In the genomic region with DNA sequence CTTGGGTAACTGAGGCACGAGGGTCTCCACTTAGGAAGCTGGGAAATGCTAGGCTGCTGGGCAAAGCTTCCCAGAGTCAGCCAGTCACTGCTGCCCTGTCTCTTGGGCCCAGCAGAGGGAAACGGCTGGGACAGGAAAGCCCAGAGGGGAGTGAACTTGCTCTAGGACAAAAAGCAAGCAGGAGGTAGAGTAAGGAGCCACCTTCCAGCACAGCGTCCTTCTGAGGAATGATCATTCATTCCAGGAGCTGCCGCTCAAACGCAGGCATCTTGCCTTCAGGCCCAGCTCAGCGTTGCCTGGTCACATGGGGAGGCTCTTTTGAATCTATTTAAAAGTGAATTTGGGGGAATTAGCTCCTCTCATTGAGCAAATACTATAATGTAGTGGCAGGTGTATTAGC, we compare ENCODE assay signal across 12 cellular contexts.
DNase-seq lines count a peak whose midpoint lies in the region; ATAC-seq and TF ChIP-seq lines count a peak whose summit lies in the region.
"Had no signal": no experiment of that assay in that cellular context is flagged by ENCODE, and none has a peak within 500 bp of the region (broad histone marks: within the 10 kb centered on the region; RNA-seq: fewer than 3 reads in every experiment).

No MANE protein-coding gene starts in this region.

- H3K36me3 Mint-ChIP-seq in GM23338 (ENCODE audit: low read depth) (no peaks in the 10 kb centered on the region), endodermal cell (ENCODE audit: low read depth) (no peaks in the 10 kb centered on the region)

- H3K27ac ChIP-seq in GM23338 (ENCODE audit: low read depth): no peak overlapping the region
- no peak overlapping the region for H3K27ac ChIP-seq in endodermal cell (ENCODE audit: low read depth, low read length)

- ATAC-seq in GM23338 (peak; percentile 49), HG02763 (IDR thresholded peaks at IDR 0.05; ENCODE audit: unreplicated experiment) (no peak)

- TF ChIP-seq CTCF in GM23338 (conservative IDR thresholded peaks at IDR 0.05; ENCODE audit: low read depth in 2 of 2): no peak
- peak; percentile 29 for TF ChIP-seq CTCF in endodermal cell (conservative IDR thresholded peaks at IDR 0.05)

- H3K27me3 Mint-ChIP-seq in GM23338 (ENCODE audit: insufficient read depth, low read depth, poor library complexity) (peaks cover 3% of the 10 kb centered on the region), endodermal cell (ENCODE audit: insufficient read depth) (no peaks in the 10 kb centered on the region)

- no peaks in the 10 kb centered on the region for H4K20me1 ChIP-seq in GM23338 (replicated peaks; ENCODE audit: insufficient read depth)

- H3K4me3 ChIP-seq in GM23338: no peak overlapping the region
- no peak overlapping the region for H3K4me3 ChIP-seq in NT2/D1 (ENCODE audit: insufficient read length, low read depth)
- H3K4me3 ChIP-seq in endodermal cell (ENCODE audit: low read length): no peak overlapping the region

- WGBS in endodermal cell (ENCODE audit: insufficient coverage in 1 of 2, insufficient read length in 1 of 2), 2 experiments: 77 to 85% methylated on average over 2 to 6 of the region's 6 CpGs

- H3K27ac Mint-ChIP-seq in GM23338: no peak overlapping the region
- H3K27ac Mint-ChIP-seq in endodermal cell: no peak overlapping the region

- peak; percentile 18 for DNase-seq in GM23338 (ENCODE audit: low spot score)
- peak; percentile 38 for DNase-seq in NT2/D1 (ENCODE audit: low read depth, low spot score)
- no peak for DNase-seq in endodermal cell
- DNase-seq in posterior vena cava (ENCODE audit: low spot score): peak; percentile 18
- DNase-seq in SIG-M5 (lab: John Stamatoyannopoulos, UW): no peak
- DNase-seq in SKM-1 treated with dmso at 0.1 percent for 144 hours (lab: John Stamatoyannopoulos, UW; ENCODE audit: unreplicated experiment): no peak
- DNase-seq: Caco-2; CD8-positive, alpha-beta memory T cell; DND-41; GF-D8; IMR-90 had no signal

- H3K9me3 Mint-ChIP-seq in GM23338: no peaks in the 10 kb centered on the region
- H3K9me3 Mint-ChIP-seq in endodermal cell: no peaks in the 10 kb centered on the region
- H3K9me3 Mint-ChIP-seq: CD8-positive, alpha-beta memory T cell had no signal

- H3K4me1 Mint-ChIP-seq in GM23338: peaks cover 26% of the 10 kb centered on the region
- peaks cover 8% of the 10 kb centered on the region for H3K4me1 Mint-ChIP-seq in endodermal cell

- H3K4me3 Mint-ChIP-seq in GM23338 (no peak overlapping the region), endodermal cell (no peak overlapping the region)
- H3K4me3 Mint-ChIP-seq: CD8-positive, alpha-beta memory T cell had no signal

- no peaks in the 10 kb centered on the region for H3F3A ChIP-seq in GM23338 (replicated peaks; ENCODE audit: low read depth)

- H3K4me2 ChIP-seq in GM23338: no peak overlapping the region

- no peaks in the 10 kb centered on the region for H3K9me2 ChIP-seq in GM23338 (ENCODE audit: insufficient read depth)

- H3K9me3 ChIP-seq in NT2/D1 (ENCODE audit: insufficient read depth, low read length) (no peaks in the 10 kb centered on the region), endodermal cell (ENCODE audit: control insufficient read depth, low read length) (no peaks in the 10 kb centered on the region)
- H3K9me3 ChIP-seq: Caco-2 had no signal

- intact Hi-C loops in posterior vena cava (cut with DNase I): no loop called here

- H3K9ac ChIP-seq in NT2/D1 (ENCODE audit: insufficient read length, low read depth) (peak overlapping the region; percentile 6), endodermal cell (ENCODE audit: extremely low read depth, low read length, poor library complexity, severe bottlenecking) (no peak overlapping the region)

- H3K36me3 ChIP-seq in GM23338 (ENCODE audit: insufficient read depth) (no peaks in the 10 kb centered on the region), NT2/D1 (ENCODE audit: insufficient read depth, insufficient read length, low read length) (no peaks in the 10 kb centered on the region), endodermal cell (ENCODE audit: control insufficient read depth, insufficient read depth, low read length) (no peaks in the 10 kb centered on the region)

- H3K27me3 ChIP-seq in GM23338 (ENCODE audit: insufficient read depth) (no peaks in the 10 kb centered on the region), NT2/D1 (ENCODE audit: insufficient read depth, insufficient read length) (no peaks in the 10 kb centered on the region), endodermal cell (ENCODE audit: control insufficient read depth, insufficient read depth, low read length, poor library complexity, severe bottlenecking) (no peaks in the 10 kb centered on the region)

- H3K4me1 ChIP-seq in GM23338 (ENCODE audit: insufficient read depth) (no peaks in the 10 kb centered on the region), NT2/D1 (ENCODE audit: insufficient read depth, insufficient read length) (peaks cover 18% of the 10 kb centered on the region), endodermal cell (ENCODE audit: control insufficient read depth, insufficient read depth, low read length) (peaks cover 2% of the 10 kb centered on the region)
- H3K4me1 ChIP-seq: Caco-2 had no signal

- no peaks in the 10 kb centered on the region for H3K79me2 ChIP-seq in GM23338 (replicated peaks; ENCODE audit: insufficient read depth)

- H2AFZ ChIP-seq in GM23338: no peak overlapping the region

TF ChIP-seq in GM23338, 12 proteins besides CTCF, POLR2A, EP300 and RAD21 (continues in another document):
- TF ChIP-seq JUNB (IDR thresholded peaks at IDR 0.05; ENCODE audit: unreplicated experiment) (no peak), CREB1 (CRISPR knock-in tag; IDR thresholded peaks at IDR 0.05; ENCODE audit: low read depth) (no peak), NANOG (IDR thresholded peaks at IDR 0.05; ENCODE audit: borderline replicate concordance) (no peak)
- TF ChIP-seq, protein P1, sequence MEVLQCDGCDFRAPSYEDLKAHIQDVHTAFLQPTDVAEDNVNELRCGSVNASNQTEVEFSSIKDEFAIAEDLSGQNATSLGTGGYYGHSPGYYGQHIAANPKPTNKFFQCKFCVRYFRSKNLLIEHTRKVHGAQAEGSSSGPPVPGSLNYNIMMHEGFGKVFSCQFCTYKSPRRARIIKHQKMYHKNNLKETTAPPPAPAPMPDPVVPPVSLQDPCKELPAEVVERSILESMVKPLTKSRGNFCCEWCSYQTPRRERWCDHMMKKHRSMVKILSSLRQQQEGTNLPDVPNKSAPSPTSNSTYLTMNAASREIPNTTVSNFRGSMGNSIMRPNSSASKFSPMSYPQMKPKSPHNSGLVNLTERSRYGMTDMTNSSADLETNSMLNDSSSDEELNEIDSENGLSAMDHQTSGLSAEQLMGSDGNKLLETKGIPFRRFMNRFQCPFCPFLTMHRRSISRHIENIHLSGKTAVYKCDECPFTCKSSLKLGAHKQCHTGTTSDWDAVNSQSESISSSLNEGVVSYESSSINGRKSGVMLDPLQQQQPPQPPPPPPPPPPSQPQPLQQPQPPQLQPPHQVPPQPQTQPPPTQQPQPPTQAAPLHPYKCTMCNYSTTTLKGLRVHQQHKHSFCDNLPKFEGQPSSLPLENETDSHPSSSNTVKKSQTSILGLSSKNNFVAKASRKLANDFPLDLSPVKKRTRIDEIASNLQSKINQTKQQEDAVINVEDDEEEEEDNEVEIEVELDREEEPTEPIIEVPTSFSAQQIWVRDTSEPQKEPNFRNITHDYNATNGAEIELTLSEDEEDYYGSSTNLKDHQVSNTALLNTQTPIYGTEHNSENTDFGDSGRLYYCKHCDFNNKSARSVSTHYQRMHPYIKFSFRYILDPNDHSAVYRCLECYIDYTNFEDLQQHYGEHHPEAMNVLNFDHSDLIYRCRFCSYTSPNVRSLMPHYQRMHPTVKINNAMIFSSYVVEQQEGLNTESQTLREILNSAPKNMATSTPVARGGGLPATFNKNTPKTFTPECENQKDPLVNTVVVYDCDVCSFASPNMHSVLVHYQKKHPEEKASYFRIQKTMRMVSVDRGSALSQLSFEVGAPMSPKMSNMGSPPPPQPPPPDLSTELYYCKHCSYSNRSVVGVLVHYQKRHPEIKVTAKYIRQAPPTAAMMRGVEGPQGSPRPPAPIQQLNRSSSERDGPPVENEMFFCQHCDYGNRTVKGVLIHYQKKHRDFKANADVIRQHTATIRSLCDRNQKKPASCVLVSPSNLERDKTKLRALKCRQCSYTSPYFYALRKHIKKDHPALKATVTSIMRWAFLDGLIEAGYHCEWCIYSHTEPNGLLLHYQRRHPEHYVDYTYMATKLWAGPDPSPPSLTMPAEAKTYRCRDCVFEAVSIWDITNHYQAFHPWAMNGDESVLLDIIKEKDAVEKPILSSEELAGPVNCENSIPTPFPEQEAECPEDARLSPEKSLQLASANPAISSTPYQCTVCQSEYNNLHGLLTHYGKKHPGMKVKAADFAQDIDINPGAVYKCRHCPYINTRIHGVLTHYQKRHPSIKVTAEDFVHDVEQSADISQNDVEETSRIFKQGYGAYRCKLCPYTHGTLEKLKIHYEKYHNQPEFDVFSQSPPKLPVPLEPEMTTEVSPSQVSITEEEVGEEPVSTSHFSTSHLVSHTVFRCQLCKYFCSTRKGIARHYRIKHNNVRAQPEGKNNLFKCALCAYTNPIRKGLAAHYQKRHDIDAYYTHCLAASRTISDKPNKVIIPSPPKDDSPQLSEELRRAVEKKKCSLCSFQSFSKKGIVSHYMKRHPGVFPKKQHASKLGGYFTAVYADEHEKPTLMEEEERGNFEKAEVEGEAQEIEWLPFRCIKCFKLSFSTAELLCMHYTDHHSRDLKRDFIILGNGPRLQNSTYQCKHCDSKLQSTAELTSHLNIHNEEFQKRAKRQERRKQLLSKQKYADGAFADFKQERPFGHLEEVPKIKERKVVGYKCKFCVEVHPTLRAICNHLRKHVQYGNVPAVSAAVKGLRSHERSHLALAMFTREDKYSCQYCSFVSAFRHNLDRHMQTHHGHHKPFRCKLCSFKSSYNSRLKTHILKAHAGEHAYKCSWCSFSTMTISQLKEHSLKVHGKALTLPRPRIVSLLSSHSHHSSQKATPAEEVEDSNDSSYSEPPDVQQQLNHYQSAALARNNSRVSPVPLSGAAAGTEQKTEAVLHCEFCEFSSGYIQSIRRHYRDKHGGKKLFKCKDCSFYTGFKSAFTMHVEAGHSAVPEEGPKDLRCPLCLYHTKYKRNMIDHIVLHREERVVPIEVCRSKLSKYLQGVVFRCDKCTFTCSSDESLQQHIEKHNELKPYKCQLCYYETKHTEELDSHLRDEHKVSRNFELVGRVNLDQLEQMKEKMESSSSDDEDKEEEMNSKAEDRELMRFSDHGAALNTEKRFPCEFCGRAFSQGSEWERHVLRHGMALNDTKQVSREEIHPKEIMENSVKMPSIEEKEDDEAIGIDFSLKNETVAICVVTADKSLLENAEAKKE (CRISPR knock-in tag; IDR thresholded peaks at IDR 0.05): no peak
- TF ChIP-seq, protein P2, sequence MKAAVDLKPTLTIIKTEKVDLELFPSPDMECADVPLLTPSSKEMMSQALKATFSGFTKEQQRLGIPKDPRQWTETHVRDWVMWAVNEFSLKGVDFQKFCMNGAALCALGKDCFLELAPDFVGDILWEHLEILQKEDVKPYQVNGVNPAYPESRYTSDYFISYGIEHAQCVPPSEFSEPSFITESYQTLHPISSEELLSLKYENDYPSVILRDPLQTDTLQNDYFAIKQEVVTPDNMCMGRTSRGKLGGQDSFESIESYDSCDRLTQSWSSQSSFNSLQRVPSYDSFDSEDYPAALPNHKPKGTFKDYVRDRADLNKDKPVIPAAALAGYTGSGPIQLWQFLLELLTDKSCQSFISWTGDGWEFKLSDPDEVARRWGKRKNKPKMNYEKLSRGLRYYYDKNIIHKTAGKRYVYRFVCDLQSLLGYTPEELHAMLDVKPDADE (IDR thresholded peaks at IDR 0.05): no peak

Comparison
In these comparisons a context has a peak if more than half of its experiments do, and no peak if none do; other contexts are left out.
1. DNase-seq: peak in GM23338 (single experiment), NT2/D1 (single experiment) and posterior vena cava (single experiment); none in endodermal cell (single experiment), SIG-M5 (single experiment) and SKM-1 treated with dmso at 0.1 percent for 144 hours (single experiment).